Comparison of ENCODE assay signal across 21 cellular contexts in the genomic region with DNA sequence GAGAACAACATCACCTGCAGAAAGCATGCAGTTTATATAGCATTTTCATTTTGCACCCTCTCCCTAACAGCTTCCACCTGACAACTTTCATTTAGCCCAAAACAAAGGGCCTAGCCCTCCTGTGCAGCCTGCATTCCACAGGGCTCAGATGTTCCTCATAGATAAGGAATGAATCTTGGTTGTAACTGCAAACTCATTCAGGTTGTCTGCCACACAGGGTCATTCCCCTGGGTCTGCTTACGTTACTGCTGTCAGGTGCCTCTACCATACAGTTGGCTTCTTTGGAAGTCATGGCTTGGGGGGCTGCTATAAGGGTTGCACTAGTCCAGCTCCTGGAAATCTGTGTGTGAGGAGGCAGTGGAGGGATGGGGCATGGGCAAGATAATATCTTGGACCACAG.
"Had no signal": no experiment of that assay in that cellular context is flagged by ENCODE, and none has a peak within 500 bp of the region (broad histone marks: within the 10 kb centered on the region; RNA-seq: fewer than 3 reads in every experiment).

No MANE protein-coding gene starts in this region.

- H3K27ac ChIP-seq: breast epithelium had no signal

- H3K36me3 ChIP-seq: breast epithelium had no signal

- H3K36me3 Mint-ChIP-seq: WTC11 had no signal

- H3K27me3 ChIP-seq: breast epithelium had no signal

- H3K9me3 Mint-ChIP-seq: T-helper 1 cell treated with Interleukin-12 subunit alpha and Interleukin-12 subunit beta and Interleukin-4 antibody, amounts not matched to agents 30 μg/mL and 1 μg/mL, for 36 hours; WTC11 had no signal

- H3K27ac Mint-ChIP-seq: activated CD8-positive, alpha-beta T cell treated with anti-CD3 and anti-CD28 coated beads, Interleukin-2, amount 10 ng/mL, durations not matched to agents 7 days and 5 days; T-helper 1 cell treated with Interleukin-12 subunit alpha and Interleukin-12 subunit beta and Interleukin-4 antibody, amounts not matched to agents 30 μg/mL and 1 μg/mL, for 36 hours; WTC11 had no signal

- H3K9me3 ChIP-seq: breast epithelium had no signal

- H3K4me3 ChIP-seq: breast epithelium had no signal

- H3K4me3 Mint-ChIP-seq: activated CD8-positive, alpha-beta T cell treated with anti-CD3 and anti-CD28 coated beads, Interleukin-2, amount 10 ng/mL, durations not matched to agents 7 days and 5 days; T-helper 1 cell treated with Interleukin-12 subunit alpha and Interleukin-12 subunit beta and Interleukin-4 antibody, amounts not matched to agents 30 μg/mL and 1 μg/mL, for 36 hours; WTC11 had no signal

- DNase-seq: activated CD4-positive, alpha-beta T cell treated with anti-CD3 and anti-CD28 coated beads for 48 hours; activated CD4-positive, alpha-beta T cell treated with anti-CD3 and anti-CD28 coated beads, Interleukin-2, amount 50 U/mL, for 4 hours; activated CD4-positive, CD25-positive, alpha-beta regulatory T cell treated with anti-CD3 and anti-CD28 coated beads, Interleukin-2, amount 50 U/mL, for 72 hours; activated CD8-positive, alpha-beta memory T cell treated with anti-CD3 and anti-CD28 coated beads, Interleukin-2, amount 50 U/mL, for 48 hours; activated CD8-positive, alpha-beta T cell treated with anti-CD3 and anti-CD28 coated beads, Interleukin-2, amount 10 ng/mL, durations not matched to agents 7 days and 5 days; activated naive CD4-positive, alpha-beta T cell treated with anti-CD3 and anti-CD28 coated beads, Interleukin-2, amount 50 U/mL, for 16 hours; activated T-cell treated with anti-CD3 and anti-CD28 coated beads, Interleukin-2, amount 50 U/mL, for 1 hour; aorta; caudate nucleus; MM.1S; NCI-H1105 treated with DMSO at 0.1 percent for 48 hours; NCI-H1930; NCI-H2171; NCI-H2227 treated with DMSO at 0.1 percent for 48 hours; NCI-H446 treated with DMSO at 0.1 percent for 48 hours; NCI-H524 treated with DMSO at 0.1 percent for 48 hours; NCI-H774; SHP77 treated with DMSO at 0.1 percent for 48 hours had no signal
